ENCODE assay signal across 11 cellular contexts in genomic region chr2:120866483-120867140, GRCh38.
DNase-seq lines count a peak whose midpoint lies in the region; ATAC-seq and TF ChIP-seq lines count a peak whose summit lies in the region.
"Had no signal": no experiment of that assay in that cellular context is flagged by ENCODE, and none has a peak within 500 bp of the region (broad histone marks: within the 10 kb centered on the region; RNA-seq: fewer than 3 reads in every experiment).

No MANE protein-coding gene starts in this region.

- H3K36me3 Mint-ChIP-seq in T-helper 17 cell (ENCODE audit: low read depth), result peaks cover 3% of the 10 kb centered on the region
- H3K36me3 Mint-ChIP-seq: CD8-positive, alpha-beta memory T cell had no signal

- H3K27me3 Mint-ChIP-seq in T-helper 17 cell, result peaks cover 57% of the 10 kb centered on the region

- H3K9ac ChIP-seq in HUES6 (ENCODE audit: low read length) (no peak overlapping the region), stomach smooth muscle (ENCODE audit: low read length in 2 of 2) (peak overlapping the region; percentile 66 to 69)

- no peaks in the 10 kb centered on the region for H3K9me3 ChIP-seq in HUES6 (ENCODE audit: control insufficient read depth, insufficient read depth, low read depth, low read length)
- H3K9me3 ChIP-seq in mesodermal cell (ENCODE audit: control insufficient read depth, low read length), result no peaks in the 10 kb centered on the region
- H3K9me3 ChIP-seq in stomach smooth muscle (ENCODE audit: control insufficient read depth in 2 of 2, low read length in 2 of 2), result no peaks in the 10 kb centered on the region
- H3K9me3 ChIP-seq in T-helper 17 cell (ENCODE audit: control insufficient read depth, low read length, poor library complexity, severe bottlenecking), result no peaks in the 10 kb centered on the region

- peak overlapping the region; percentile 46; the same call in 1 of the 2 replicates for H3K4me3 ChIP-seq in HUES6 (ENCODE audit: low read depth, low read length)
- H3K4me3 ChIP-seq in coronary artery, result peak overlapping the region; percentile 70
- no peak overlapping the region for H3K4me3 ChIP-seq in mesodermal cell (ENCODE audit: extremely low read depth, insufficient read depth, low read length, poor library complexity, severe bottlenecking)
- H3K4me3 ChIP-seq in stomach smooth muscle (ENCODE audit: low read length in 2 of 2), result peak overlapping the region; percentile 68 to 73

- no peak for TF ChIP-seq CTCF in coronary artery (IDR thresholded peaks at IDR 0.05)

- H3K27ac ChIP-seq in HUES6 (ENCODE audit: low read depth, low read length) (no peak overlapping the region), coronary artery (peak overlapping the region; percentile 91 to 92), mesodermal cell (ENCODE audit: low read depth, low read length, severe bottlenecking) (peak overlapping the region; percentile 88), stomach smooth muscle (ENCODE audit: low read length) (peak overlapping the region; percentile 82)

- no peak overlapping the region for H3K4me3 Mint-ChIP-seq in T-helper 17 cell
- H3K4me3 Mint-ChIP-seq: CD8-positive, alpha-beta memory T cell had no signal

- H3K36me3 ChIP-seq in HUES6 (ENCODE audit: control insufficient read depth, insufficient read depth, low read length) (no peaks in the 10 kb centered on the region), mesodermal cell (ENCODE audit: control insufficient read depth, insufficient read depth, low read length) (peaks cover 8% of the 10 kb centered on the region), stomach smooth muscle (ENCODE audit: control insufficient read depth in 2 of 2, insufficient read depth in 2 of 2, low read length in 2 of 2) (no peaks in the 10 kb centered on the region)

- no peaks in the 10 kb centered on the region for H3K27me3 ChIP-seq in HUES6 (ENCODE audit: control insufficient read depth, insufficient read depth, low read length)
- no peaks in the 10 kb centered on the region for H3K27me3 ChIP-seq in stomach smooth muscle (ENCODE audit: control insufficient read depth in 1 of 2, insufficient read depth in 2 of 2, low read length in 2 of 2)

- no peak for ATAC-seq in HG03095 (IDR thresholded peaks at IDR 0.05; ENCODE audit: unreplicated experiment)
- ATAC-seq in T-helper 17 cell, result no peak
- ATAC-seq: Panc1 had no signal

- H3K4me1 ChIP-seq in HUES6 (ENCODE audit: control insufficient read depth, insufficient read depth, low read length) (peaks cover 66% of the 10 kb centered on the region), mesodermal cell (ENCODE audit: control insufficient read depth, insufficient read depth, low read length, poor library complexity, severe bottlenecking) (peaks cover 67% of the 10 kb centered on the region), stomach smooth muscle (ENCODE audit: control insufficient read depth, insufficient read depth, low read length) (peaks cover 57% of the 10 kb centered on the region)

- DNase-seq in coronary artery (ENCODE audit: low spot score) (no peak), medulla oblongata (ENCODE audit: extremely low spot score) (no peak), hepatic stellate cell (ENCODE audit: low spot score) (no peak), T-helper 17 cell (no peak)
- DNase-seq: CD8-positive, alpha-beta memory T cell had no signal

- H3K27ac Mint-ChIP-seq in T-helper 17 cell, result no peak overlapping the region
- H3K27ac Mint-ChIP-seq: CD8-positive, alpha-beta memory T cell; progenitor cell of endocrine pancreas had no signal

- WGBS in mesodermal cell (ENCODE audit: insufficient coverage in 2 of 2), 2 experiments, result 87 to 93% methylated on average over 10 to 12 of the region's 14 CpGs

- peaks cover 3% of the 10 kb centered on the region for H3K4me1 Mint-ChIP-seq in T-helper 17 cell
- H3K4me1 Mint-ChIP-seq: CD8-positive, alpha-beta memory T cell had no signal
